ENCODE assay signal across 1 cellular context in the genomic region with DNA sequence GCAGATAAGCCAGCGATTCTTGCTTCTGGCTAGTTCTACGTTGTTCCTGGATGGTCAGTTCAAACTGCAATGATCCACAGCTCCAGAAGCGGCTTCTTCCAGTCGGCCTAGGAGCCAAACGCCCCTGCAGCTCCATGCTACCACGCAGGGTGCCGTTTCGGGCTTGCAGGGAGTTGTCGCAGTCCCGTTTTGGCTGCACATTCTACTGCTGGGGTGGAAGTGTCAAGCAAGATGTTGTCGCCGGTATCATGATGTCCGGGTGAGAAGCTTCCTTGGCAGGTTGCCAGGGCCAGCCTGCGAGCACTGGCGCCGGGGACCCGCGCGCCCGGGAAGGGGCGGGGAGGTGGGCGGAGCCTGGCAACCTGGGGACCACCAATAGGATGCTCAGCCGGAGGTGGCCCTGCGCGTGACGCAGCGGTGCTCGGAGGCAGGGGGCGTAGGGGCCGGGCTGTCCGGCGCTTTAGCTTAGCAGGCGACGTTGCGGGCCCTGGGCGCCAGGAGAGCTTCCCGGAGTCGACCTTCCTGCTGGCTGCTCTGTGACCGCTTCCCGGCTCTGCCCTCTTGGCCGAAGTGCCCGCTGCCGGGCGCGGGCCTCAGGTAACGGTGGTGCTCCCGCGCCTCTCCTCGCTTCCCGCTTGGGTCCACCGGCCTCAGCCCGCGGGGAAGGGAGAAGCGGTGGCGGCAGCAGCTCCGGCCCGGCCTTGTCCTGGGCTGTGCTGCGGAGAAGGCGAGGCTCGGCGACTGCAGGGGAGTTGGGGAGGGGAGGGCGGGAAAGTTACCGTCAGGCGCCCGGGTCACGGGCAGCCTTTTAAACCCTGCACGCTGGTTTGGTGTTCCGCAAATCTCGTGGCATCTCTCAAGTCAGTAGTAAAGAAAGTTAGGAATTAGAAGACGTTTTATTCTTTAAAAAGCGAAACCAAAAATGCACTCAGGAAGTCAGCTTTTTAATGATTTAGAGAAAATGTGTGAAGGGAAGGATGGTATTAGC.
TF ChIP-seq lines count a peak whose summit lies in the region.

A gene (plus strand): TSS at position 458 of the 988 bp plus-strand sequence. CDS start 8,888 bp downstream, outside the sequence.

TF ChIP-seq in K562, 482 proteins besides CTCF, POLR2A, EP300 and RAD21 (continued from another document and continues in another):
- TF ChIP-seq RBM25 (IDR thresholded peaks at IDR 0.05; ENCODE audit: low read depth, low read length, severe bottlenecking) = no peak
- peak; percentile 43; the same call in 1 of the 2 replicates for TF ChIP-seq BCOR (IDR thresholded peaks at IDR 0.05)
- TF ChIP-seq ZNF717 (CRISPR knock-in tag; IDR thresholded peaks at IDR 0.05) = no peak
- TF ChIP-seq KDM2B (CRISPR knock-in tag; IDR thresholded peaks at IDR 0.05) = peak; percentile 83
- no peak for TF ChIP-seq PCBP2 (IDR thresholded peaks at IDR 0.05; ENCODE audit: low read depth, low read length, poor library complexity, severe bottlenecking)
- TF ChIP-seq ZNF232 (CRISPR knock-in tag; IDR thresholded peaks at IDR 0.05) = no peak
- TF ChIP-seq, protein P1, sequence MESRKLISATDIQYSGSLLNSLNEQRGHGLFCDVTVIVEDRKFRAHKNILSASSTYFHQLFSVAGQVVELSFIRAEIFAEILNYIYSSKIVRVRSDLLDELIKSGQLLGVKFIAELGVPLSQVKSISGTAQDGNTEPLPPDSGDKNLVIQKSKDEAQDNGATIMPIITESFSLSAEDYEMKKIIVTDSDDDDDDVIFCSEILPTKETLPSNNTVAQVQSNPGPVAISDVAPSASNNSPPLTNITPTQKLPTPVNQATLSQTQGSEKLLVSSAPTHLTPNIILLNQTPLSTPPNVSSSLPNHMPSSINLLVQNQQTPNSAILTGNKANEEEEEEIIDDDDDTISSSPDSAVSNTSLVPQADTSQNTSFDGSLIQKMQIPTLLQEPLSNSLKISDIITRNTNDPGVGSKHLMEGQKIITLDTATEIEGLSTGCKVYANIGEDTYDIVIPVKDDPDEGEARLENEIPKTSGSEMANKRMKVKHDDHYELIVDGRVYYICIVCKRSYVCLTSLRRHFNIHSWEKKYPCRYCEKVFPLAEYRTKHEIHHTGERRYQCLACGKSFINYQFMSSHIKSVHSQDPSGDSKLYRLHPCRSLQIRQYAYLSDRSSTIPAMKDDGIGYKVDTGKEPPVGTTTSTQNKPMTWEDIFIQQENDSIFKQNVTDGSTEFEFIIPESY (CRISPR knock-in tag; IDR thresholded peaks at IDR 0.05) = no peak
- TF ChIP-seq JUND (IDR thresholded peaks at IDR 0.05; ENCODE audit: borderline replicate concordance, low read depth, low read length) = no peak
- peak; percentile 54; the same call in 1 of the 3 replicates for TF ChIP-seq JUND (tag; IDR thresholded peaks at IDR 0.05; ENCODE audit: borderline replicate concordance, low read depth, low read length)
- peak; percentile 60; the same call in 1 of the 2 replicates for TF ChIP-seq NFE2 (IDR thresholded peaks at IDR 0.05; ENCODE audit: low read depth)
- TF ChIP-seq ZNF699 (CRISPR knock-in tag; IDR thresholded peaks at IDR 0.05; ENCODE audit: insufficient replicate concordance) = no peak
- TF ChIP-seq ZNF507 (tag; conservative IDR thresholded peaks at IDR 0.05) = no peak
- TF ChIP-seq PHB (CRISPR knock-in tag; IDR thresholded peaks at IDR 0.05) = no peak
- peak; percentile 88 for TF ChIP-seq CREM (IDR thresholded peaks at IDR 0.05; ENCODE audit: low read depth)
- TF ChIP-seq OTX1 (CRISPR knock-in tag; IDR thresholded peaks at IDR 0.05) = 0 out of 2 replicates have a peak, but pooled peaks have one; percentile 9
- peak; percentile 77 for TF ChIP-seq ETV5 (CRISPR knock-in tag; IDR thresholded peaks at IDR 0.05; ENCODE audit: low read depth)
- TF ChIP-seq NRF1 (conservative IDR thresholded peaks at IDR 0.05 in 1 of 2, IDR thresholded peaks at IDR 0.05 in 1 of 2) = peak; percentile 87 to 89
- peak; percentile 84 for TF ChIP-seq EGR1 (conservative IDR thresholded peaks at IDR 0.05)
- TF ChIP-seq, protein P2, sequence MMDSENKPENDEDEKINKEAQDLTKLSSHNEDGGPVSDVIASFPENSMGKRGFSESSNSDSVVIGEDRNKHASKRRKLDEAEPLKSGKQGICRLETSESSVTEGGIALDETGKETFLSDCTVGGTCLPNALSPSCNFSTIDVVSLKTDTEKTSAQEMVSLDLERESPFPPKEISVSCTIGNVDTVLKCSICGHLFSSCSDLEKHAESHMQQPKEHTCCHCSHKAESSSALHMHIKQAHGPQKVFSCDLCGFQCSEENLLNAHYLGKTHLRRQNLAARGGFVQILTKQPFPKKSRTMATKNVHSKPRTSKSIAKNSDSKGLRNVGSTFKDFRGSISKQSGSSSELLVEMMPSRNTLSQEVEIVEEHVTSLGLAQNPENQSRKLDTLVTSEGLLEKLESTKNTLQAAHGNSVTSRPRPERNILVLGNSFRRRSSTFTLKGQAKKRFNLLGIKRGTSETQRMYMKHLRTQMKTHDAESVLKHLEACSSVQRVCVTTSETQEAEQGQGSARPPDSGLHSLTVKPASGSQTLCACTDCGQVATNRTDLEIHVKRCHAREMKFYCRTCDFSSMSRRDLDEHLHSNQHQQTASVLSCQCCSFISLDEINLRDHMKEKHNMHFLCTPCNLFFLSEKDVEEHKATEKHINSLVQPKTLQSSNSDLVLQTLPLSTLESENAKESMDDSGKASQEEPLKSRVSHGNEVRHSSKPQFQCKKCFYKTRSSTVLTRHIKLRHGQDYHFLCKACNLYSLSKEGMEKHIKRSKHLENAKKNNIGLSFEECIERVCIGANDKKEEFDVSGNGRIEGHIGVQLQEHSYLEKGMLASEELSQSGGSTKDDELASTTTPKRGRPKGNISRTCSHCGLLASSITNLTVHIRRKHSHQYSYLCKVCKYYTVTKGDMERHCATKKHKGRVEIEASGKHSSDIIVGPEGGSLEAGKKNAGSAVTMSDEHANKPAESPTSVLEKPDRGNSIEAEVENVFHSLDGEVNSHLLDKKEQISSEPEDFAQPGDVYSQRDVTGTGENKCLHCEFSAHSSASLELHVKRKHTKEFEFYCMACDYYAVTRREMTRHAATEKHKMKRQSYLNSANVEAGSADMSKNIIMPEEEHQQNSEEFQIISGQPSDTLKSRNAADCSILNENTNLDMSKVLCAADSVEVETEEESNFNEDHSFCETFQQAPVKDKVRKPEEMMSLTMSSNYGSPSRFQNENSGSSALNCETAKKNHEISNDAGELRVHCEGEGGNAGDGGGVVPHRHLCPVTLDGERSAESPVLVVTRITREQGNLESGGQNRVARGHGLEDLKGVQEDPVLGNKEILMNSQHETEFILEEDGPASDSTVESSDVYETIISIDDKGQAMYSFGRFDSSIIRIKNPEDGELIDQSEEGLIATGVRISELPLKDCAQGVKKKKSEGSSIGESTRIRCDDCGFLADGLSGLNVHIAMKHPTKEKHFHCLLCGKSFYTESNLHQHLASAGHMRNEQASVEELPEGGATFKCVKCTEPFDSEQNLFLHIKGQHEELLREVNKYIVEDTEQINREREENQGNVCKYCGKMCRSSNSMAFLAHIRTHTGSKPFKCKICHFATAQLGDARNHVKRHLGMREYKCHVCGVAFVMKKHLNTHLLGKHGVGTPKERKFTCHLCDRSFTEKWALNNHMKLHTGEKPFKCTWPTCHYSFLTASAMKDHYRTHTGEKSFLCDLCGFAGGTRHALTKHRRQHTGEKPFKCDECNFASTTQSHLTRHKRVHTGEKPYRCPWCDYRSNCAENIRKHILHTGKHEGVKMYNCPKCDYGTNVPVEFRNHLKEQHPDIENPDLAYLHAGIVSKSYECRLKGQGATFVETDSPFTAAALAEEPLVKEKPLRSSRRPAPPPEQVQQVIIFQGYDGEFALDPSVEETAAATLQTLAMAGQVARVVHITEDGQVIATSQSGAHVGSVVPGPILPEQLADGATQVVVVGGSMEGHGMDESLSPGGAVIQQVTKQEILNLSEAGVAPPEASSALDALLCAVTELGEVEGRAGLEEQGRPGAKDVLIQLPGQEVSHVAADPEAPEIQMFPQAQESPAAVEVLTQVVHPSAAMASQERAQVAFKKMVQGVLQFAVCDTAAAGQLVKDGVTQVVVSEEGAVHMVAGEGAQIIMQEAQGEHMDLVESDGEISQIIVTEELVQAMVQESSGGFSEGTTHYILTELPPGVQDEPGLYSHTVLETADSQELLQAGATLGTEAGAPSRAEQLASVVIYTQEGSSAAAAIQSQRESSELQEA (IDR thresholded peaks at IDR 0.05; ENCODE audit: low read depth) = no peak
- TF ChIP-seq SNRNP70 (optimal IDR thresholded peaks at IDR 0.05; ENCODE audit: low read depth, low read length) = no peak
- peak; percentile 27; the same call in 1 of the 2 replicates for TF ChIP-seq TEAD4 (IDR thresholded peaks at IDR 0.05; ENCODE audit: low read length)
- no peak for TF ChIP-seq TEAD4 (CRISPR knock-in tag; IDR thresholded peaks at IDR 0.05; ENCODE audit: borderline replicate concordance)
- no peak for TF ChIP-seq CBX2 (IDR thresholded peaks at IDR 0.05; ENCODE audit: insufficient read depth, low read length, poor library complexity, severe bottlenecking)
- peak; percentile 50 for TF ChIP-seq SMAD4 (CRISPR knock-in tag; conservative IDR thresholded peaks at IDR 0.05)
- TF ChIP-seq, protein P3, sequence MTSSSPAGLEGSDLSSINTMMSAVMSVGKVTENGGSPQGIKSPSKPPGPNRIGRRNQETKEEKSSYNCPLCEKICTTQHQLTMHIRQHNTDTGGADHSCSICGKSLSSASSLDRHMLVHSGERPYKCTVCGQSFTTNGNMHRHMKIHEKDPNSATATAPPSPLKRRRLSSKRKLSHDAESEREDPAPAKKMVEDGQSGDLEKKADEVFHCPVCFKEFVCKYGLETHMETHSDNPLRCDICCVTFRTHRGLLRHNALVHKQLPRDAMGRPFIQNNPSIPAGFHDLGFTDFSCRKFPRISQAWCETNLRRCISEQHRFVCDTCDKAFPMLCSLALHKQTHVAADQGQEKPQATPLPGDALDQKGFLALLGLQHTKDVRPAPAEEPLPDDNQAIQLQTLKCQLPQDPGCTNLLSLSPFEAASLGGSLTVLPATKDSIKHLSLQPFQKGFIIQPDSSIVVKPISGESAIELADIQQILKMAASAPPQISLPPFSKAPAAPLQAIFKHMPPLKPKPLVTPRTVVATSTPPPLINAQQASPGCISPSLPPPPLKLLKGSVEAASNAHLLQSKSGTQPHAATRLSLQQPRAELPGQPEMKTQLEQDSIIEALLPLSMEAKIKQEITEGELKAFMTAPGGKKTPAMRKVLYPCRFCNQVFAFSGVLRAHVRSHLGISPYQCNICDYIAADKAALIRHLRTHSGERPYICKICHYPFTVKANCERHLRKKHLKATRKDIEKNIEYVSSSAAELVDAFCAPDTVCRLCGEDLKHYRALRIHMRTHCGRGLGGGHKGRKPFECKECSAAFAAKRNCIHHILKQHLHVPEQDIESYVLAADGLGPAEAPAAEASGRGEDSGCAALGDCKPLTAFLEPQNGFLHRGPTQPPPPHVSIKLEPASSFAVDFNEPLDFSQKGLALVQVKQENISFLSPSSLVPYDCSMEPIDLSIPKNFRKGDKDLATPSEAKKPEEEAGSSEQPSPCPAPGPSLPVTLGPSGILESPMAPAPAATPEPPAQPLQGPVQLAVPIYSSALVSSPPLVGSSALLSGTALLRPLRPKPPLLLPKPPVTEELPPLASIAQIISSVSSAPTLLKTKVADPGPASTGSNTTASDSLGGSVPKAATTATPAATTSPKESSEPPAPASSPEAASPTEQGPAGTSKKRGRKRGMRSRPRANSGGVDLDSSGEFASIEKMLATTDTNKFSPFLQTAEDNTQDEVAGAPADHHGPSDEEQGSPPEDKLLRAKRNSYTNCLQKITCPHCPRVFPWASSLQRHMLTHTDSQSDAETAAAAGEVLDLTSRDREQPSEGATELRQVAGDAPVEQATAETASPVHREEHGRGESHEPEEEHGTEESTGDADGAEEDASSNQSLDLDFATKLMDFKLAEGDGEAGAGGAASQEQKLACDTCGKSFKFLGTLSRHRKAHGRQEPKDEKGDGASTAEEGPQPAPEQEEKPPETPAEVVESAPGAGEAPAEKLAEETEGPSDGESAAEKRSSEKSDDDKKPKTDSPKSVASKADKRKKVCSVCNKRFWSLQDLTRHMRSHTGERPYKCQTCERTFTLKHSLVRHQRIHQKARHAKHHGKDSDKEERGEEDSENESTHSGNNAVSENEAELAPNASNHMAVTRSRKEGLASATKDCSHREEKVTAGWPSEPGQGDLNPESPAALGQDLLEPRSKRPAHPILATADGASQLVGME (CRISPR knock-in tag; IDR thresholded peaks at IDR 0.05) = peak; percentile 34; the same call in 1 of the 2 replicates
- TF ChIP-seq EZH2 (IDR thresholded peaks at IDR 0.05; ENCODE audit: borderline replicate concordance, low read depth, low read length) = no peak
- TF ChIP-seq, protein P4, sequence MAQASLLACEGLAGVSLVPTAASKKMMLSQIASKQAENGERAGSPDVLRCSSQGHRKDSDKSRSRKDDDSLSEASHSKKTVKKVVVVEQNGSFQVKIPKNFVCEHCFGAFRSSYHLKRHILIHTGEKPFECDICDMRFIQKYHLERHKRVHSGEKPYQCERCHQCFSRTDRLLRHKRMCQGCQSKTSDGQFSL (CRISPR knock-in tag; IDR thresholded peaks at IDR 0.05) = peak; percentile 58; the same call in 1 of the 2 replicates
- TF ChIP-seq, protein P4 (tag; IDR thresholded peaks at IDR 0.05) = no peak
- peak; percentile 50; the same call in 1 of the 2 replicates for TF ChIP-seq ESRRA (IDR thresholded peaks at IDR 0.05; ENCODE audit: borderline replicate concordance, low read depth)
- TF ChIP-seq SIN3A (IDR thresholded peaks at IDR 0.05; ENCODE audit: borderline replicate concordance in 2 of 2, control insufficient read depth in 1 of 2, low read depth in 2 of 2, low read length in 2 of 2) = peak; percentile 50 to 78; a peak in 2 of 4 replicates
- peak; percentile 16; the same call in 1 of the 2 replicates for TF ChIP-seq TOE1 (IDR thresholded peaks at IDR 0.05; ENCODE audit: borderline replicate concordance)
- no peak for TF ChIP-seq TOE1 (CRISPR knock-in tag; IDR thresholded peaks at IDR 0.05; ENCODE audit: borderline replicate concordance, low read depth)
- TF ChIP-seq POLR2AphosphoS2 (IDR thresholded peaks at IDR 0.05; ENCODE audit: low read length) = no peak
- TF ChIP-seq, protein P5, sequence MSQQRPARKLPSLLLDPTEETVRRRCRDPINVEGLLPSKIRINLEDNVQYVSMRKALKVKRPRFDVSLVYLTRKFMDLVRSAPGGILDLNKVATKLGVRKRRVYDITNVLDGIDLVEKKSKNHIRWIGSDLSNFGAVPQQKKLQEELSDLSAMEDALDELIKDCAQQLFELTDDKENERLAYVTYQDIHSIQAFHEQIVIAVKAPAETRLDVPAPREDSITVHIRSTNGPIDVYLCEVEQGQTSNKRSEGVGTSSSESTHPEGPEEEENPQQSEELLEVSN (IDR thresholded peaks at IDR 0.05; ENCODE audit: borderline replicate concordance in 1 of 2, extremely low read depth in 1 of 2, insufficient read depth in 1 of 2, insufficient read length in 1 of 2, low read depth in 1 of 2, low read length in 1 of 2, poor library complexity in 1 of 2, severe bottlenecking in 1 of 2) = peak; percentile 65 to 92
